Comparison of ENCODE assay signal across 14 cellular contexts in genomic region chr7:44891372-44891771, GRCh38. TPM values are rescaled to one million over a fixed set of nuclear protein-coding genes. Genes with fewer than 3 reads are reported as not detected.
DNase-seq lines count a peak whose midpoint lies in the region; ATAC-seq, FAIRE-seq and TF ChIP-seq lines count a peak whose summit lies in the region.
"Had no signal": no experiment of that assay in that cellular context is flagged by ENCODE, and none has a peak within 500 bp of the region (broad histone marks: within the 10 kb centered on the region; RNA-seq: fewer than 3 reads in every experiment).

No MANE protein-coding gene starts in this region.

- no peaks in the 10 kb centered on the region for H3F3A ChIP-seq in Loucy (ENCODE audit: low read depth)

- no peak overlapping the region for H2BK12ac ChIP-seq in mesenchymal stem cell (ENCODE audit: low read length in 2 of 2)

- H3K79me2 ChIP-seq in Loucy (ENCODE audit: insufficient read depth, low read length) = no peaks in the 10 kb centered on the region
- peaks cover 19% of the 10 kb centered on the region for H3K79me2 ChIP-seq in astrocyte (ENCODE audit: insufficient read depth, low read length)

- H3K27ac Mint-ChIP-seq in astrocyte (ENCODE audit: unreplicated experiment) = peak overlapping the region; percentile 1

- no peaks in the 10 kb centered on the region for H3K27me3 ChIP-seq in Loucy (ENCODE audit: insufficient read depth, low read length, poor library complexity, severe bottlenecking)
- H3K27me3 ChIP-seq in astrocyte (ENCODE audit: insufficient read depth, low read length) = no peaks in the 10 kb centered on the region
- H3K27me3 ChIP-seq in mesenchymal stem cell (ENCODE audit: control insufficient read depth in 1 of 2, insufficient read depth in 1 of 2, low read length in 2 of 2) = no peaks in the 10 kb centered on the region
- H3K27me3 ChIP-seq: breast epithelium had no signal

- H3K36me3 ChIP-seq in Loucy (ENCODE audit: insufficient read depth, low read length) = no peaks in the 10 kb centered on the region
- no peaks in the 10 kb centered on the region for H3K36me3 ChIP-seq in astrocyte (ENCODE audit: insufficient read depth, low read length)
- H3K36me3 ChIP-seq in mesenchymal stem cell (ENCODE audit: control insufficient read depth in 1 of 2, insufficient read depth in 2 of 2, low read depth in 1 of 2, low read length in 2 of 2) = no peaks in the 10 kb centered on the region
- H3K36me3 ChIP-seq: breast epithelium had no signal

- H3K9ac ChIP-seq in Loucy (ENCODE audit: low read depth, low read length, poor library complexity, severe bottlenecking) (peak overlapping the region; percentile 51), astrocyte (ENCODE audit: low read length) (no peak overlapping the region), mesenchymal stem cell (ENCODE audit: low read length) (no peak overlapping the region)

- no peak overlapping the region for H3K18ac ChIP-seq in mesenchymal stem cell (ENCODE audit: low read depth in 1 of 2, low read length in 2 of 2)

- H3K4me1 ChIP-seq in Loucy (ENCODE audit: insufficient read depth, low read length, poor library complexity, severe bottlenecking) = peaks cover 9% of the 10 kb centered on the region
- H3K4me1 ChIP-seq in astrocyte (ENCODE audit: insufficient read depth, low read length) = no peaks in the 10 kb centered on the region
- H3K4me1 ChIP-seq in mesenchymal stem cell (ENCODE audit: control insufficient read depth, insufficient read depth, low read depth, low read length) = no peaks in the 10 kb centered on the region
- H3K4me1 ChIP-seq: breast epithelium had no signal

- H3K27ac ChIP-seq in astrocyte (ENCODE audit: low read depth, low read length) (no peak overlapping the region), mesenchymal stem cell (ENCODE audit: low read length, poor library complexity, severe bottlenecking) (no peak overlapping the region)
- H3K27ac ChIP-seq: breast epithelium had no signal

- WGBS in mesenchymal stem cell = 58% methylated on average over 2 of the region's 2 CpGs

- H4K8ac ChIP-seq in mesenchymal stem cell (ENCODE audit: low read length) = no peak overlapping the region

- TF ChIP-seq CTCF in Loucy (conservative IDR thresholded peaks at IDR 0.05; ENCODE audit: low read length) (no peak), astrocyte (IDR thresholded peaks at IDR 0.05; ENCODE audit: insufficient read depth, low read depth, low read length) (no peak)

- no peaks in the 10 kb centered on the region for H3K9me3 Mint-ChIP-seq in astrocyte (ENCODE audit: unreplicated experiment)

- ATAC-seq in HG02623 (IDR thresholded peaks at IDR 0.05; ENCODE audit: unreplicated experiment) = no peak
- no peak for ATAC-seq in HG03571 (IDR thresholded peaks at IDR 0.05; ENCODE audit: unreplicated experiment)
- ATAC-seq in GM21576 (IDR thresholded peaks at IDR 0.05; ENCODE audit: unreplicated experiment) = no peak
- ATAC-seq: HepG2 had no signal

- H3K4me2 ChIP-seq in Loucy (ENCODE audit: low read depth, low read length, poor library complexity, severe bottlenecking) = peak overlapping the region; percentile 9
- H3K4me2 ChIP-seq in astrocyte (ENCODE audit: low read length) = no peak overlapping the region
- no peak overlapping the region for H3K4me2 ChIP-seq in mesenchymal stem cell (ENCODE audit: low read length, poor library complexity, severe bottlenecking)

- H3K4me3 Mint-ChIP-seq in astrocyte (ENCODE audit: unreplicated experiment) = no peak overlapping the region

- H3K4me1 Mint-ChIP-seq in astrocyte (ENCODE audit: low read depth, unreplicated experiment) = peaks cover 2% of the 10 kb centered on the region

- H3K4me3 ChIP-seq in Loucy (ENCODE audit: low read length, poor library complexity, severe bottlenecking) = no peak overlapping the region
- H3K4me3 ChIP-seq in astrocyte (ENCODE audit: insufficient read depth, low read depth, low read length) = no peak overlapping the region
- no peak overlapping the region for H3K4me3 ChIP-seq in mesenchymal stem cell (ENCODE audit: insufficient read depth in 1 of 2, low read depth in 1 of 2, low read length in 2 of 2)
- H3K4me3 ChIP-seq: breast epithelium had no signal

- no peak overlapping the region for H2BK15ac ChIP-seq in mesenchymal stem cell (ENCODE audit: low read depth, poor library complexity, severe bottlenecking)

- H3K23ac ChIP-seq in mesenchymal stem cell (ENCODE audit: low read length in 2 of 2) = no peak overlapping the region

- H4K91ac ChIP-seq in mesenchymal stem cell (ENCODE audit: low read length) = no peak overlapping the region

- no peak overlapping the region for H2AK5ac ChIP-seq in mesenchymal stem cell (ENCODE audit: low read length, severe bottlenecking)

- peak; percentile 74 for DNase-seq in activated CD8-positive, alpha-beta memory T cell treated with anti-CD3 and anti-CD28 coated beads for 24 hours
- no peak for DNase-seq in astrocyte (ENCODE audit: low read depth)
- peak; percentile 13 for DNase-seq in stimulated activated CD8-positive, alpha-beta memory T cell treated with anti-CD3 and anti-CD28 coated beads, Interleukin-12 subunit alpha, Interleukin-12 subunit beta, amount 100 ng/mL, for 4 hours (ENCODE audit: low read depth)
- no peak for DNase-seq in mesenchymal stem cell
- DNase-seq: glutamatergic neuron, kidney glomerular epithelial cell, NCI-H1417, NCI-H524 had no signal

- H3K4ac ChIP-seq in mesenchymal stem cell (ENCODE audit: low read depth in 1 of 2, low read length in 2 of 2) = no peak overlapping the region

- H3K9me2 ChIP-seq in Loucy (replicated peaks; ENCODE audit: low read depth, low read length) = no peaks in the 10 kb centered on the region

- peaks cover 2% of the 10 kb centered on the region for H3K27me3 Mint-ChIP-seq in astrocyte (ENCODE audit: low read depth, unreplicated experiment)

- H4K20me1 ChIP-seq in Loucy (ENCODE audit: insufficient read depth, low read length, poor library complexity, severe bottlenecking) (no peaks in the 10 kb centered on the region), astrocyte (ENCODE audit: insufficient read depth, low read length) (no peaks in the 10 kb centered on the region)

- H3K36me3 Mint-ChIP-seq in astrocyte (ENCODE audit: low read depth, unreplicated experiment) = peaks cover 8% of the 10 kb centered on the region

- no peak overlapping the region for H2BK5ac ChIP-seq in mesenchymal stem cell (ENCODE audit: low read depth, low read length, poor library complexity, severe bottlenecking)

- H2BK120ac ChIP-seq in mesenchymal stem cell (ENCODE audit: low read depth, low read length) = no peak overlapping the region

- H3K14ac ChIP-seq in mesenchymal stem cell (ENCODE audit: low read length in 2 of 2) = no peak overlapping the region

- peaks cover 10% of the 10 kb centered on the region for H3K79me1 ChIP-seq in mesenchymal stem cell (replicated peaks; ENCODE audit: low read length, poor library complexity, severe bottlenecking)

- peak overlapping the region; percentile 7; the same call in 1 of the 2 replicates for H2AFZ ChIP-seq in Loucy (ENCODE audit: low read length)
- H2AFZ ChIP-seq in astrocyte (ENCODE audit: low read depth, low read length) = no peak overlapping the region
- H2AFZ ChIP-seq in mesenchymal stem cell (ENCODE audit: low read depth, low read length) = no peak overlapping the region

- no peaks in the 10 kb centered on the region for H3K9me3 ChIP-seq in Loucy (ENCODE audit: insufficient read depth, low read depth, low read length)
- no peaks in the 10 kb centered on the region for H3K9me3 ChIP-seq in astrocyte (ENCODE audit: insufficient read depth, low read depth, low read length)
- H3K9me3 ChIP-seq in mesenchymal stem cell (ENCODE audit: control insufficient read depth, low read length) = no peaks in the 10 kb centered on the region
- H3K9me3 ChIP-seq: breast epithelium had no signal

- FAIRE-seq in astrocyte (lab: Jason Lieb, UNC) = no peak
- FAIRE-seq: HepG2 had no signal

RNA-seq across cellular contexts. Expression of gene PURB, which starts 6.0 kb away (rescaled TPM):
- 23.6 and 26.3 TPM in 2 replicates for total RNA-seq in astrocyte
- 9.6 TPM for polyA plus RNA-seq in mesenchymal stem cell (2013, experiment 1 of 2)
- 9.6 TPM for polyA plus RNA-seq in mesenchymal stem cell (2013, experiment 2 of 2)

RNA-seq across cellular contexts. Expression of gene H2AZ2, which starts 43.5 kb away (rescaled TPM):
- total RNA-seq in astrocyte = 93.4 and 105 TPM in 2 replicates
- 103 TPM for polyA plus RNA-seq in mesenchymal stem cell (2013, experiment 1 of 2)
- 102 TPM for polyA plus RNA-seq in mesenchymal stem cell (2013, experiment 2 of 2)

Comparison
In these comparisons a context has a peak if more than half of its experiments do, and no peak if none do; other contexts are left out.
1. DNase-seq: peak in activated CD8-positive, alpha-beta memory T cell treated with anti-CD3 and anti-CD28 coated beads for 24 hours (single experiment) and stimulated activated CD8-positive, alpha-beta memory T cell treated with anti-CD3 and anti-CD28 coated beads, Interleukin-12 subunit alpha, Interleukin-12 subunit beta, amount 100 ng/mL, for 4 hours (single experiment); none in astrocyte (single experiment) and mesenchymal stem cell (single experiment).